Comparison of ENCODE assay signal across 1 cellular context in genomic region chr2:151708788-151709187, GRCh38.
TF ChIP-seq lines count a peak whose summit lies in the region.

No MANE protein-coding gene starts in this region.

TF ChIP-seq in K562, 482 proteins besides CTCF, POLR2A, EP300 and RAD21:
- TF ChIP-seq MGA (IDR thresholded peaks at IDR 0.05) (peak; percentile 79), FOSL1 (tag; conservative IDR thresholded peaks at IDR 0.05) (no peak), CEBPG (CRISPR knock-in tag; IDR thresholded peaks at IDR 0.05) (peak; percentile 39; the same call in 1 of the 2 replicates), CEBPG (tag; conservative IDR thresholded peaks at IDR 0.05 in 1 of 2, IDR thresholded peaks at IDR 0.05 in 1 of 2) (peak in 1 of 2 experiments; percentile 66; a peak in 2 of 4 replicates), EP400 (IDR thresholded peaks at IDR 0.05) (no peak), ATF3 (IDR thresholded peaks at IDR 0.05) (0 out of 2 replicates have a peak, but pooled peaks have one; percentile 30), ATF3 (CRISPR knock-in tag; conservative IDR thresholded peaks at IDR 0.05) (no peak), MYC (IDR thresholded peaks at IDR 0.05; ENCODE audit: low read depth, low read length) (peak; percentile 37; the same call in 1 of the 2 replicates), MYC (CRISPR knock-in tag; IDR thresholded peaks at IDR 0.05; ENCODE audit: borderline replicate concordance, low read depth) (no peak), L3MBTL2 (IDR thresholded peaks at IDR 0.05) (peak; percentile 86), CTBP1 (IDR thresholded peaks at IDR 0.05; ENCODE audit: borderline replicate concordance) (0 out of 2 replicates have a peak, but pooled peaks have one; percentile 13), ATF1 (CRISPR knock-in tag; IDR thresholded peaks at IDR 0.05) (no peak), ATF1 (tag; IDR thresholded peaks at IDR 0.05) (no peak)
TF ChIP-seq in K562: peak in this region for 6.
